In the genomic region with DNA sequence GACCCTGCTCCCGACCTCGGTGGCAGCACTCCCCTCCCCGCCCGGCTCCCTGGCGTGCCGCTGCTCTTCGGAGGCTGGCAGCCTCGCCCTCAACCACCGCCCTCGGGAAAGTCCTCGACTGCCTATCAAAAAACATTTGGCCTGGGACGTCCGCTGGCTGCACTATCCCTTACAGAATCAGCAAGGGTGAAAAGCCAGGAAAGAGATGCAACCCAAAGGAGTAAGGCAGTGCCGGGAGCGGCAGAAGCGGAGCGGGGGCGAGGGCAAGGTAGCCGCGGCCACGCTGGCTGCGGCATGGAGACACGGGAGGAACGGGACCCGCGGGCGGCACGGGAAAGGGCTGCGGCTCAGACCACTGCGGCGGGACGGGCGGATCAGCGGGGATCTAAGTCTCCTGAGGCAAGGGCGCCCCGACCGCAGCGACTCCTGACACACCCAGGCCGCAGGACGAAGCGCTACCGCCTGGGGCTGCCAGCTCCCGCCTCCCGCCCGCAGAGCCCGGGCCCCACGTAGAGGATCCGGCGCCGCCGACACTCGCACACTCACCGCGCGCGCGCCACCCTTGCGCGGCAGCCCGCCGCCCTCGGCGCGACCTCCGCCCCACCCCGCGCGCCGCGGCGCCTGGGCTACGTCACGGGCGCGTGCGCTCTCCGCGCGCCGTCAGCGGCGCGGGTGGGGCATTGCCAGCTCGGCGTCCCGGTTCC, we compare ENCODE assay signal across 8 cellular contexts. TPM values are rescaled to one million over a fixed set of nuclear protein-coding genes. Genes with fewer than 3 reads are reported as not detected.
DNase-seq lines count a peak whose midpoint lies in the region; ATAC-seq, FAIRE-seq and TF ChIP-seq lines count a peak whose summit lies in the region.

A gene with protein sequence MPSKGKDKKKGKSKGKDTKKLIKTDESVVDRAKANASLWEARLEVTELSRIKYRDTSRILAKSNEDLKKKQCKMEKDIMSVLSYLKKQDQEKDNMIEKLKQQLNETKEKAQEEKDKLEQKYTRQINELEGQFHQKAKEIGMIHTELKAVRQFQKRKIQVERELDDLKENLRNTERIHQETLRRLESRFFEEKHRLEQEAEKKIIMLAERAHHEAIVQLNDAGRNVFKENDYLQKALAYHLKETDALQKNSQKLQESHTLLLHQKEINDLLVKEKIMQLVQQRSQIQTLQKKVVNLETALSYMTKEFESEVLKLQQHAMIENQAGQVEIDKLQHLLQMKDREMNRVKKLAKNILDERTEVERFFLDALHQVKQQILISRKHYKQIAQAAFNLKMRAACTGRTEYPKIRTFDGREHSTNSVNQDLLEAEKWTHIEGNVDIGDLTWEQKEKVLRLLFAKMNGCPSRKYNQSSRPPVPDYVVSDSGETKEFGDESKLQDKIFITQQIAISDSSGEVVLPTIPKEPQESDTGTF (plus strand): TSS at position 646 of the 704 bp plus-strand sequence. CDS start 130 bp downstream, outside the sequence.
ENTPD5 (minus strand) TSS at position 585 of the 704 bp plus-strand sequence. CDS start 31,186 bp downstream, outside the sequence.

- peak within 1 kb of the TSS; percentile 86 for H3K18ac ChIP-seq in neuronal stem cell (ENCODE audit: low read length)

- FAIRE-seq in H54 (lab: Jason Lieb, UNC): peak; percentile 27

- peak within 1 kb of the TSS; percentile 86 for H2AK5ac ChIP-seq in neuronal stem cell (ENCODE audit: low read depth, low read length)

- H4K91ac ChIP-seq in neuronal stem cell (ENCODE audit: low read depth, low read length, poor library complexity): no peak within 1 kb of the TSS

- H3K4me1 ChIP-seq in Loucy (ENCODE audit: insufficient read depth, low read length, poor library complexity, severe bottlenecking) (peaks cover 3% of the 10 kb centered on the region), foreskin keratinocyte (no peaks in the 10 kb centered on the region), neuronal stem cell (ENCODE audit: control insufficient read depth in 2 of 2, insufficient read depth in 1 of 2, low read depth in 1 of 2, low read length in 2 of 2) (peaks cover 2 to 7% of the 10 kb centered on the region in 2 donors)

- H3K79me2 ChIP-seq in Loucy (ENCODE audit: insufficient read depth, low read length): no peaks in the 10 kb centered on the region

- H4K20me1 ChIP-seq in Loucy (ENCODE audit: insufficient read depth, low read length, poor library complexity, severe bottlenecking): no peaks in the 10 kb centered on the region

- H3K14ac ChIP-seq in neuronal stem cell (ENCODE audit: low read length): peak within 1 kb of the TSS; percentile 90

- H2BK120ac ChIP-seq in neuronal stem cell (ENCODE audit: low read depth, low read length): peak within 1 kb of the TSS; percentile 56

- H3K9ac ChIP-seq in Loucy (ENCODE audit: low read depth, low read length, poor library complexity, severe bottlenecking): peak within 1 kb of the TSS; percentile 87
- peak within 1 kb of the TSS; percentile 98 for H3K9ac ChIP-seq in neuronal stem cell (ENCODE audit: low read depth, low read length, poor library complexity)

- peak within 1 kb of the TSS; percentile 95 for H3K23ac ChIP-seq in neuronal stem cell (ENCODE audit: low read depth, low read length, poor library complexity)

- peak within 1 kb of the TSS; percentile 19 for H4K8ac ChIP-seq in neuronal stem cell (ENCODE audit: low read depth, low read length)

- peak within 1 kb of the TSS; percentile 93 for H2AFZ ChIP-seq in Loucy (ENCODE audit: low read length)
- peak within 1 kb of the TSS; percentile 98 for H2AFZ ChIP-seq in neuronal stem cell (ENCODE audit: low read length)

- no peaks in the 10 kb centered on the region for H3K79me1 ChIP-seq in neuronal stem cell (ENCODE audit: low read depth, low read length)

- H3K9me3 ChIP-seq in Loucy (ENCODE audit: insufficient read depth, low read depth, low read length) (no peaks in the 10 kb centered on the region), neuronal stem cell (replicated peaks in 1 of 2; ENCODE audit: control insufficient read depth in 2 of 2, insufficient read depth in 1 of 2, low read depth in 1 of 2, low read length in 2 of 2) (no peaks in the 10 kb centered on the region)

- peak within 1 kb of the TSS; percentile 77 for H3K4me2 ChIP-seq in Loucy (ENCODE audit: low read depth, low read length, poor library complexity, severe bottlenecking)
- H3K4me2 ChIP-seq in neuronal stem cell (ENCODE audit: insufficient read depth, low read length, poor library complexity, severe bottlenecking): peak within 1 kb of the TSS; percentile 84

- peak within 1 kb of the TSS; percentile 67 for H3K27ac ChIP-seq in foreskin keratinocyte
- H3K27ac ChIP-seq in neuronal stem cell (replicated peaks; ENCODE audit: low read length): no peak within 1 kb of the TSS

- peak; percentile 87 for DNase-seq in EH (ENCODE audit: low read depth)
- DNase-seq in H54 (ENCODE audit: insufficient read length, low spot score): peak; percentile 81
- DNase-seq in SIG-M5 (lab: John Stamatoyannopoulos, UW): peak; percentile 6
- DNase-seq in activated gamma-delta T cell treated with anti-CD3 and anti-CD28 coated beads, Interleukin-2, amount 50 U/mL, for 16 hours (ENCODE audit: low read depth): peak; percentile 72
- DNase-seq in foreskin keratinocyte: peak; percentile 58 to 78
- DNase-seq in neuronal stem cell (ENCODE audit: low spot score): peak; percentile 78
- peak; percentile 73 for DNase-seq in stromal cell of bone marrow (ENCODE audit: low read depth)

- H3K4ac ChIP-seq in neuronal stem cell (ENCODE audit: low read length): no peak within 1 kb of the TSS

- peak within 1 kb of the TSS; percentile 73 for H2BK12ac ChIP-seq in neuronal stem cell (ENCODE audit: low read length)

- H2BK5ac ChIP-seq in neuronal stem cell (ENCODE audit: low read length): peak within 1 kb of the TSS; percentile 83

- H3K27me3 ChIP-seq in Loucy (ENCODE audit: insufficient read depth, low read length, poor library complexity, severe bottlenecking): no peaks in the 10 kb centered on the region
- no peaks in the 10 kb centered on the region for H3K27me3 ChIP-seq in foreskin keratinocyte
- no peaks in the 10 kb centered on the region for H3K27me3 ChIP-seq in neuronal stem cell (ENCODE audit: control insufficient read depth in 3 of 3, insufficient read depth in 3 of 3, low read depth in 1 of 3, low read length in 3 of 3)

- H3F3A ChIP-seq in Loucy (ENCODE audit: low read depth): no peaks in the 10 kb centered on the region

- peak; percentile 87 for TF ChIP-seq POLR2A in H54 (IDR thresholded peaks at IDR 0.05; ENCODE audit: low read depth, low read length)

- H2BK15ac ChIP-seq in neuronal stem cell (ENCODE audit: low read length): peak within 1 kb of the TSS; percentile 45

- H3K36me3 ChIP-seq in Loucy (ENCODE audit: insufficient read depth, low read length) (no peaks in the 10 kb centered on the region), neuronal stem cell (replicated peaks in 1 of 2; ENCODE audit: control insufficient read depth in 2 of 2, insufficient read depth in 2 of 2, low read length in 2 of 2) (peaks cover 0 to 5% of the 10 kb centered on the region in 2 donors)

- peak; percentile 83 for ATAC-seq in foreskin keratinocyte

- peak within 1 kb of the TSS; percentile 93 for H3K4me3 ChIP-seq in Loucy (ENCODE audit: low read length, poor library complexity, severe bottlenecking)
- H3K4me3 ChIP-seq in neuronal stem cell (ENCODE audit: low read length in 2 of 2): peak within 1 kb of the TSS; percentile 92 to 96

- no CpG with 5 or more reads among the region's 86 CpGs for whole genome bisulfite sequencing in neuronal stem cell (ENCODE audit: extremely low coverage in 2 of 2, insufficient read length in 2 of 2, insufficient replicate concordance in 1 of 2), 2 donors

- H3K9me2 ChIP-seq in Loucy (replicated peaks; ENCODE audit: low read depth, low read length): no peaks in the 10 kb centered on the region

- TF ChIP-seq CTCF in Loucy (conservative IDR thresholded peaks at IDR 0.05; ENCODE audit: low read length): no peak
- TF ChIP-seq CTCF in foreskin keratinocyte (conservative IDR thresholded peaks at IDR 0.05): no peak

RNA-seq across cellular contexts. Expression of the first gene that starts in this region (rescaled TPM):
- total RNA-seq in foreskin keratinocyte: 2.4 TPM in 2 replicates
- 1.2 TPM in 2 replicates for polyA plus RNA-seq in foreskin keratinocyte
- polyA plus RNA-seq in neuronal stem cell (2013, experiment 1 of 2): 2.2 TPM
- 2.8 TPM for polyA plus RNA-seq in neuronal stem cell (2013, experiment 2 of 2)

RNA-seq across cellular contexts. Expression of gene ENTPD5, which starts in this region (rescaled TPM):
- 11.1 and 11.3 TPM in 2 replicates for total RNA-seq in foreskin keratinocyte
- polyA plus RNA-seq in foreskin keratinocyte: 3.8 and 4.4 TPM in 2 replicates
- 8.4 TPM for polyA plus RNA-seq in neuronal stem cell (2013, experiment 1 of 2)
- polyA plus RNA-seq in neuronal stem cell (2013, experiment 2 of 2): 8.0 TPM

Comparison
In these comparisons a context has a peak if more than half of its experiments do, and no peak if none do; other contexts are left out.
1. DNase-seq: peak in every context shown above with its lines; median percentile 87 in EH; 81 in H54; 78 in neuronal stem cell; 73 in stromal cell of bone marrow; 72 in activated gamma-delta T cell treated with anti-CD3 and anti-CD28 coated beads, Interleukin-2, amount 50 U/mL, for 16 hours; 68 in foreskin keratinocyte; 6 in SIG-M5.